1 cellular context compared by ENCODE assay signal in genomic region chr2:122758967-122759366, GRCh38.
TF ChIP-seq lines count a peak whose summit lies in the region.

No MANE protein-coding gene starts in this region.

TF ChIP-seq in HepG2, 621 proteins besides CTCF, POLR2A, EP300 and RAD21 (continued from another document):
- no peak for TF ChIP-seq GPN1 (CRISPR knock-in tag; IDR thresholded peaks at IDR 0.05; ENCODE audit: borderline replicate concordance)
- TF ChIP-seq JUNB (CRISPR knock-in tag; IDR thresholded peaks at IDR 0.05; ENCODE audit: borderline replicate concordance), result no peak
- no peak for TF ChIP-seq RBAK (CRISPR knock-in tag; IDR thresholded peaks at IDR 0.05)
- TF ChIP-seq ZNF646 (CRISPR knock-in tag; IDR thresholded peaks at IDR 0.05), result no peak
- TF ChIP-seq NFYB (CRISPR knock-in tag; IDR thresholded peaks at IDR 0.05), result no peak
- TF ChIP-seq MAZ (IDR thresholded peaks at IDR 0.05; ENCODE audit: borderline replicate concordance, low read depth, low read length), result no peak
- no peak for TF ChIP-seq MAZ (CRISPR knock-in tag; IDR thresholded peaks at IDR 0.05; ENCODE audit: low read depth)
- TF ChIP-seq ATF6 (CRISPR knock-in tag; conservative IDR thresholded peaks at IDR 0.05), result no peak
- TF ChIP-seq ZBTB4 (CRISPR knock-in tag; IDR thresholded peaks at IDR 0.05; ENCODE audit: borderline replicate concordance), result no peak
- TF ChIP-seq BATF2 (CRISPR knock-in tag; IDR thresholded peaks at IDR 0.05), result no peak
